8 cellular contexts compared by ENCODE assay signal in genomic region chr3:113533534-113533892, GRCh38. TPM values are rescaled to one million over a fixed set of nuclear protein-coding genes. Genes with fewer than 3 reads are reported as not detected.
DNase-seq lines count a peak whose midpoint lies in the region; ATAC-seq, FAIRE-seq and TF ChIP-seq lines count a peak whose summit lies in the region.

No MANE protein-coding gene starts in this region.

- TF ChIP-seq CTCF in GM12878 (IDR thresholded peaks at IDR 0.05 in 2 of 3, conservative IDR thresholded peaks at IDR 0.05 in 1 of 3; ENCODE audit: control insufficient read depth in 2 of 3, extremely low read depth in 1 of 3, insufficient read depth in 1 of 3, low read depth in 3 of 3, low read length in 3 of 3) (no peak), type B pancreatic cell (conservative IDR thresholded peaks at IDR 0.05) (no peak), foreskin keratinocyte (conservative IDR thresholded peaks at IDR 0.05) (no peak)

- H3K4me3 ChIP-seq in CD4-positive, CD25-positive, alpha-beta regulatory T cell (ENCODE audit: low read depth, low read length): peak overlapping the region; percentile 84
- H3K4me3 ChIP-seq in GM12878: peak overlapping the region; percentile 97

- peak overlapping the region; percentile 76 for H2AFZ ChIP-seq in GM12878 (ENCODE audit: control insufficient read depth, low read depth, low read length)

- peak overlapping the region; percentile 95 to 100 (median 99) for H3K27ac Mint-ChIP-seq in CD4-positive, CD25-positive, alpha-beta regulatory T cell
- H3K27ac Mint-ChIP-seq in type B pancreatic cell: no peak overlapping the region

- peaks cover 0 to 2% (median 0%) of the 10 kb centered on the region in 7 donors for H3K9me3 Mint-ChIP-seq in CD4-positive, CD25-positive, alpha-beta regulatory T cell
- H3K9me3 Mint-ChIP-seq in type B pancreatic cell: no peaks in the 10 kb centered on the region

- H3K4me1 ChIP-seq in CD4-positive, CD25-positive, alpha-beta regulatory T cell (ENCODE audit: control insufficient read depth, insufficient read depth, low read length, poor library complexity, severe bottlenecking): peaks cover 43% of the 10 kb centered on the region
- peaks cover 6% of the 10 kb centered on the region for H3K4me1 ChIP-seq in GM12878 (ENCODE audit: control insufficient read depth, insufficient read depth, low read length)
- H3K4me1 ChIP-seq in foreskin keratinocyte: peaks cover 3% of the 10 kb centered on the region

- peaks cover 4% of the 10 kb centered on the region for H3K36me3 ChIP-seq in CD4-positive, CD25-positive, alpha-beta regulatory T cell (ENCODE audit: control insufficient read depth, insufficient read depth, low read length)
- H3K36me3 ChIP-seq in GM12878 (ENCODE audit: control insufficient read depth in 2 of 2, insufficient read depth in 2 of 2, low read length in 1 of 2): peaks cover 0 to 12% of the 10 kb centered on the region in 2 experiments; a peak in 3 of 4 replicates

- WGBS in GM12878 (ENCODE audit: insufficient coverage, insufficient replicate concordance, low lambda C conversion rate, missing lambda C conversion rate): 1% methylated on average over 10 of the region's 10 CpGs

- no peaks in the 10 kb centered on the region for H3K9me3 ChIP-seq in CD4-positive, CD25-positive, alpha-beta regulatory T cell (ENCODE audit: control insufficient read depth in 2 of 2, low read length in 2 of 2)
- no peaks in the 10 kb centered on the region; the same call in 2 of the 3 replicates for H3K9me3 ChIP-seq in GM12878 (replicated peaks; ENCODE audit: control insufficient read depth, insufficient read depth, low read length)

- intact Hi-C loops in GM12878 (cut with micrococcal nuclease; ENCODE audit: unreplicated experiment): loop anchor here (2.0 to 10.0 kb wide), 3 partner anchors 39 to 301 kb away; partner anchors contain the start of gene GRAMD1C

- POLR2A ChIA-PET in GM12878 (lab: Charles Lee): interaction anchor here (1.0 to 3.0 kb wide), 3 partner anchors 13 to 18 kb away, joined by 3 to 19 read pairs (median 5); partner anchors contain the start of gene SPICE1

- no peak for TF ChIP-seq EP300 in GM12878 (IDR thresholded peaks at IDR 0.05; ENCODE audit: borderline replicate concordance in 1 of 2, control insufficient read depth in 1 of 2, low read depth in 2 of 2, low read length in 2 of 2)

- peaks cover 28 to 66% (median 55%) of the 10 kb centered on the region in 4 donors for H3K4me1 Mint-ChIP-seq in CD4-positive, CD25-positive, alpha-beta regulatory T cell
- peaks cover 14% of the 10 kb centered on the region for H3K4me1 Mint-ChIP-seq in type B pancreatic cell (ENCODE audit: unreplicated experiment)

- H3K79me2 ChIP-seq in GM12878 (ENCODE audit: control insufficient read depth, insufficient read depth, low read length): peaks cover 67% of the 10 kb centered on the region

- no peaks in the 10 kb centered on the region for H3K27me3 ChIP-seq in CD4-positive, CD25-positive, alpha-beta regulatory T cell (ENCODE audit: control insufficient read depth, insufficient read depth, low read length)
- H3K27me3 ChIP-seq in GM12878 (replicated peaks in 1 of 2; ENCODE audit: control insufficient read depth in 2 of 2, insufficient read depth in 2 of 2, low read length in 1 of 2) (no peaks in the 10 kb centered on the region), foreskin keratinocyte (peaks cover 64% of the 10 kb centered on the region)

- in situ Hi-C loops in GM12878 (cut with MboI): no loop called here

- no TSS peak for BruUV-seq in GM12878 (replicated peaks; lab: Mats Ljungman, UMichigan)

- SMC1A ChIA-PET in GM12878 (lab: Charles Lee; ENCODE audit: uncharacterized antibody, unreplicated experiment): interaction anchor here (0.8 to 3.0 kb wide), 6 partner anchors 14 to 212 kb away, joined by 3 to 23 read pairs (median 8); partner anchors contain the start of gene SPICE1

- H3K4me3 Mint-ChIP-seq in CD4-positive, CD25-positive, alpha-beta regulatory T cell: peak overlapping the region; percentile 96 to 100 (median 96)
- H3K4me3 Mint-ChIP-seq in type B pancreatic cell: peak overlapping the region; percentile 92

- CTCF ChIA-PET in GM12878 (lab: Yijun Ruan, JAX): interaction anchor here (1.5 to 3.0 kb wide), 4 partner anchors 13 to 44 kb away, joined by 8 to 12 read pairs (median 11); no protein-coding TSS in a partner anchor

- no peak for FAIRE-seq in GM12878 (lab: Jason Lieb, UNC)

- RAD21 ChIA-PET in GM12878 (lab: Charles Lee; ENCODE audit: unreplicated experiment): interaction anchor here (0.9 to 5.4 kb wide), 5 partner anchors 13 to 212 kb away, joined by 3 to 35 read pairs (median 10); partner anchors contain the start of gene SPICE1

- TF ChIP-seq RAD21 in GM12878 (IDR thresholded peaks at IDR 0.05; ENCODE audit: insufficient read depth, low read depth, low read length): no peak

- DNase-seq in CD4-positive, CD25-positive, alpha-beta regulatory T cell: peak; percentile 9 to 84 (median 62)
- peak; percentile 72 for DNase-seq in NAMALWA (ENCODE audit: low spot score)
- no peak for DNase-seq in GM12878 (ENCODE audit: low read depth, low spot score)
- DNase-seq in midbrain (lab: John Stamatoyannopoulos, UW): peak; percentile 22
- DNase-seq in type B pancreatic cell (ENCODE audit: extremely low spot score, unreplicated experiment): no peak
- DNase-seq in foreskin keratinocyte: no peak
- no peak for DNase-seq in NCI-H1092 treated with DMSO at 0.1 percent for 48 hours (lab: John Stamatoyannopoulos, UW)

- no peaks in the 10 kb centered on the region for H3K27me3 Mint-ChIP-seq in CD4-positive, CD25-positive, alpha-beta regulatory T cell
- H3K27me3 Mint-ChIP-seq in type B pancreatic cell: peaks cover 86% of the 10 kb centered on the region

- peak overlapping the region; percentile 93 for H3K4me2 ChIP-seq in GM12878 (ENCODE audit: control insufficient read depth, insufficient read depth)

- peaks cover 16% of the 10 kb centered on the region for H3K36me3 Mint-ChIP-seq in CD4-positive, CD25-positive, alpha-beta regulatory T cell
- H3K36me3 Mint-ChIP-seq in type B pancreatic cell: no peaks in the 10 kb centered on the region

- TF ChIP-seq POLR2A in GM12878 (IDR thresholded peaks at IDR 0.05; ENCODE audit: low read depth, low read length): 0 out of 2 replicates have a peak, but pooled peaks have one; percentile 14

- H4K20me1 ChIP-seq in GM12878 (ENCODE audit: control insufficient read depth, insufficient read depth): peaks cover 2% of the 10 kb centered on the region; the same call in 1 of the 2 replicates

- peak overlapping the region; percentile 89 for H3K27ac ChIP-seq in CD4-positive, CD25-positive, alpha-beta regulatory T cell (ENCODE audit: insufficient read depth, low read length, poor library complexity, severe bottlenecking)
- peak overlapping the region; percentile 98 for H3K27ac ChIP-seq in GM12878 (ENCODE audit: control insufficient read depth, insufficient read depth)
- H3K27ac ChIP-seq in foreskin keratinocyte: no peak overlapping the region

- H3K9ac ChIP-seq in GM12878 (ENCODE audit: control insufficient read depth, insufficient read depth, low read length): peak overlapping the region; percentile 95

- peak; percentile 44 to 50 for ATAC-seq in CD4-positive, CD25-positive, alpha-beta regulatory T cell (ENCODE audit: low read depth in 2 of 2)
- ATAC-seq in GM19467 (IDR thresholded peaks at IDR 0.05; ENCODE audit: unreplicated experiment): peak; percentile 28
- ATAC-seq in GM12878: peak; percentile 53
- ATAC-seq in foreskin keratinocyte: no peak

RNA-seq across cellular contexts. Expression of gene SIDT1, which starts 1.2 kb away (rescaled TPM):
- 59.9 TPM for total RNA-seq in CD4-positive, CD25-positive, alpha-beta regulatory T cell
- 10 to 100 TPM; 13.6 to 18.1 (median 17.7) TPM for polyA plus RNA-seq in CD4-positive, CD25-positive, alpha-beta regulatory T cell
- 667 and 679 TPM in 2 replicates for total RNA-seq in GM12878 (2013; cell fraction: nucleolus; rRNA removed)
- total RNA-seq in GM12878 (2014; rRNA removed) (42.2 and 44.7 TPM in 2 replicates), GM12878 (2014; rRNA removed; fragmentation: Illumina TruSeq; extraction: Trizol) (27.5 and 32.2 TPM in 2 replicates), GM12878 (2021) (24.6 and 26.8 TPM in 2 replicates), type B pancreatic cell (ENCODE audit: low replicate concordance) (0.83 and 0.97 TPM in 2 replicates), foreskin keratinocyte (0.03 and 0.11 TPM in 2 replicates)
- polyA plus RNA-seq in GM12878 (2011; ENCODE audit: low read depth): 17.2 TPM
- polyA plus RNA-seq in GM12878 (2011; rRNA removed) (36.8 and 45.0 TPM in 2 replicates), GM12878 (2014; fragmentation: Illumina TruSeq; extraction: Trizol) (26.5 and 29.9 TPM in 2 replicates), GM12878 (2014; fragmentation: Nextera tagmentation; extraction: Ambion mirVana) (1 to 10 TPM; 3.0 to 3.2 TPM), GM12878 (2014; rRNA removed) (25.5 and 27.5 TPM in 2 replicates), GM12878 (2016; fragmentation: Nextera tagmentation; extraction: Ambion mirVana) (10 to 100 TPM; 23.8 to 24.7 TPM), foreskin keratinocyte (0.02 and 0.04 TPM in 2 replicates)
- 27.5 and 28.7 TPM in 2 replicates for polyA plus RNA-seq in GM12878 (2011; cell fraction: cytosol; rRNA removed)
- 120 and 135 TPM in 2 replicates for polyA plus RNA-seq in GM12878 (2011; cell fraction: nucleus; rRNA removed)
- polyA plus RNA-seq in GM12878 (2012): 22.2 and 26.2 TPM in 2 replicates
- 157 and 188 TPM in 2 replicates for polyA minus RNA-seq in GM12878 (2011; rRNA and poly(A)+ RNA removed)
- polyA minus RNA-seq in GM12878 (2011; cell fraction: cytosol; rRNA and poly(A)+ RNA removed): 12.3 and 23.4 TPM in 2 replicates
- polyA minus RNA-seq in GM12878 (2011; cell fraction: nucleus; rRNA and poly(A)+ RNA removed): 188 and 316 TPM in 2 replicates

RNA-seq across cellular contexts. Expression of gene SPICE1, which starts 18.6 kb away (rescaled TPM):
- total RNA-seq in CD4-positive, CD25-positive, alpha-beta regulatory T cell: 10.5 TPM
- 1 to 10 TPM; 2.3 to 4.0 (median 2.6) TPM for polyA plus RNA-seq in CD4-positive, CD25-positive, alpha-beta regulatory T cell
- 103 and 106 TPM in 2 replicates for total RNA-seq in GM12878 (2013; cell fraction: nucleolus; rRNA removed)
- total RNA-seq in GM12878 (2014; rRNA removed) (7.9 and 8.1 TPM in 2 replicates), GM12878 (2014; rRNA removed; fragmentation: Illumina TruSeq; extraction: Trizol) (12.2 and 13.6 TPM in 2 replicates), GM12878 (2021) (10.9 and 11.3 TPM in 2 replicates), type B pancreatic cell (ENCODE audit: low replicate concordance) (20.2 and 31.1 TPM in 2 replicates), foreskin keratinocyte (10.2 and 11.3 TPM in 2 replicates)
- 1.8 TPM for polyA plus RNA-seq in GM12878 (2011; ENCODE audit: low read depth)
- polyA plus RNA-seq in GM12878 (2011; rRNA removed) (5.4 and 7.5 TPM in 2 replicates), GM12878 (2014; fragmentation: Illumina TruSeq; extraction: Trizol) (5.7 and 13.0 TPM in 2 replicates), GM12878 (2014; fragmentation: Nextera tagmentation; extraction: Ambion mirVana) (1 to 10 TPM; 2.0 to 2.7 TPM), GM12878 (2014; rRNA removed) (3.5 and 8.9 TPM in 2 replicates), GM12878 (2016; fragmentation: Nextera tagmentation; extraction: Ambion mirVana) (10 to 100 TPM; 10.1 to 13.9 TPM), foreskin keratinocyte (2.1 and 2.9 TPM in 2 replicates)
- 2.7 and 2.9 TPM in 2 replicates for polyA plus RNA-seq in GM12878 (2011; cell fraction: cytosol; rRNA removed)
- 10.6 and 12.4 TPM in 2 replicates for polyA plus RNA-seq in GM12878 (2011; cell fraction: nucleus; rRNA removed)
- 4.1 and 4.8 TPM in 2 replicates for polyA plus RNA-seq in GM12878 (2012)
- polyA minus RNA-seq in GM12878 (2011; rRNA and poly(A)+ RNA removed): 8.4 and 12.2 TPM in 2 replicates
- 2.1 and 2.2 TPM in 2 replicates for polyA minus RNA-seq in GM12878 (2011; cell fraction: cytosol; rRNA and poly(A)+ RNA removed)
- 19.9 and 32.4 TPM in 2 replicates for polyA minus RNA-seq in GM12878 (2011; cell fraction: nucleus; rRNA and poly(A)+ RNA removed)

Comparison
In these comparisons a context has a peak if more than half of its experiments do, and no peak if none do; other contexts are left out.
1. DNase-seq: peak in CD4-positive, CD25-positive, alpha-beta regulatory T cell (3 of 3), NAMALWA (single experiment) and midbrain (single experiment); none in GM12878 (single experiment), type B pancreatic cell (single experiment), foreskin keratinocyte (0 of 2) and NCI-H1092 treated with DMSO at 0.1 percent for 48 hours (single experiment).
2. RNA of gene SIDT1, which starts 1.2 kb away (total RNA-seq): 59.9 TPM in CD4-positive, CD25-positive, alpha-beta regulatory T cell (single experiment) and 24.6 to 679 TPM in GM12878; 0.83 to 0.97 TPM in type B pancreatic cell and 0.03 to 0.11 TPM in foreskin keratinocyte; every median in the first group is over 10 times any median in the second.